In the genomic region with DNA sequence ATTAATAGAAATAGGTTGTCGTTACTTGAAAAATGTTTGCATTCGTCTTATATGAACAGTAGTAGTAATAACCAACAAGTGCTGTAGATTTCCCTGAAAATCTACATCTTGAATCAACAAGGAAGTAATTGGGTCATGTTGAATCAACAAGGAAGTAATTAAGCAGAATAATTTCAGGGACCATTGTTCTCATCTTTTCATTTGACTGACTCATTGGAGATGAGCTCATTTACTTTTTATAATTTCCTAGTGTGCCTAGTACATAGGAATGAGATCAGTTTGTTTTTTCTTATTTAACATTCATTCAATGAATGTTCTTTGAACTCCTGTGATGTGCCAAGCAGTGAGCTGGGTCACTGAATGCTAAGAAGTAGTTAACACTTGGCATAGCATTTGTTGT, we compare ENCODE assay signal across 1 cellular context.
TF ChIP-seq lines count a peak whose summit lies in the region.

No MANE protein-coding gene starts in this region.

TF ChIP-seq in IMR-90, 13 proteins besides CTCF, POLR2A, EP300 and RAD21:
- TF ChIP-seq, protein P1, sequence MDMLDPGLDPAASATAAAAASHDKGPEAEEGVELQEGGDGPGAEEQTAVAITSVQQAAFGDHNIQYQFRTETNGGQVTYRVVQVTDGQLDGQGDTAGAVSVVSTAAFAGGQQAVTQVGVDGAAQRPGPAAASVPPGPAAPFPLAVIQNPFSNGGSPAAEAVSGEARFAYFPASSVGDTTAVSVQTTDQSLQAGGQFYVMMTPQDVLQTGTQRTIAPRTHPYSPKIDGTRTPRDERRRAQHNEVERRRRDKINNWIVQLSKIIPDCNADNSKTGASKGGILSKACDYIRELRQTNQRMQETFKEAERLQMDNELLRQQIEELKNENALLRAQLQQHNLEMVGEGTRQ (IDR thresholded peaks at IDR 0.05; ENCODE audit: low read depth, low read length) = no peak
- TF ChIP-seq MAZ (IDR thresholded peaks at IDR 0.05; ENCODE audit: borderline replicate concordance, low read depth, low read length) = no peak
- no peak for TF ChIP-seq NFE2L2 (IDR thresholded peaks at IDR 0.05; ENCODE audit: low read depth, low read length)
- no peak for TF ChIP-seq MAFK (IDR thresholded peaks at IDR 0.05; ENCODE audit: low read depth, low read length)
- TF ChIP-seq RCOR1 (IDR thresholded peaks at IDR 0.05; ENCODE audit: insufficient replicate concordance, low read length) = no peak
- TF ChIP-seq RFX5 (IDR thresholded peaks at IDR 0.05; ENCODE audit: low read depth, low read length) = no peak
- TF ChIP-seq, protein P2, sequence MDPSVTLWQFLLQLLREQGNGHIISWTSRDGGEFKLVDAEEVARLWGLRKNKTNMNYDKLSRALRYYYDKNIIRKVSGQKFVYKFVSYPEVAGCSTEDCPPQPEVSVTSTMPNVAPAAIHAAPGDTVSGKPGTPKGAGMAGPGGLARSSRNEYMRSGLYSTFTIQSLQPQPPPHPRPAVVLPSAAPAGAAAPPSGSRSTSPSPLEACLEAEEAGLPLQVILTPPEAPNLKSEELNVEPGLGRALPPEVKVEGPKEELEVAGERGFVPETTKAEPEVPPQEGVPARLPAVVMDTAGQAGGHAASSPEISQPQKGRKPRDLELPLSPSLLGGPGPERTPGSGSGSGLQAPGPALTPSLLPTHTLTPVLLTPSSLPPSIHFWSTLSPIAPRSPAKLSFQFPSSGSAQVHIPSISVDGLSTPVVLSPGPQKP (IDR thresholded peaks at IDR 0.05; ENCODE audit: borderline replicate concordance, low read depth, low read length) = no peak
- TF ChIP-seq FOS (IDR thresholded peaks at IDR 0.05; ENCODE audit: low read depth, low read length) = no peak
- TF ChIP-seq SMC3 (IDR thresholded peaks at IDR 0.05; ENCODE audit: low read depth, low read length) = no peak
- TF ChIP-seq MXI1 (IDR thresholded peaks at IDR 0.05; ENCODE audit: borderline replicate concordance, low read depth, low read length) = no peak
- no peak for TF ChIP-seq CEBPB (IDR thresholded peaks at IDR 0.05; ENCODE audit: low read depth, low read length)
- TF ChIP-seq CHD1 (IDR thresholded peaks at IDR 0.05; ENCODE audit: low read depth, low read length) = no peak
- TF ChIP-seq BHLHE40 (IDR thresholded peaks at IDR 0.05; ENCODE audit: low read depth, low read length) = no peak
